ENCODE assay signal across 2 cellular contexts in the genomic region with DNA sequence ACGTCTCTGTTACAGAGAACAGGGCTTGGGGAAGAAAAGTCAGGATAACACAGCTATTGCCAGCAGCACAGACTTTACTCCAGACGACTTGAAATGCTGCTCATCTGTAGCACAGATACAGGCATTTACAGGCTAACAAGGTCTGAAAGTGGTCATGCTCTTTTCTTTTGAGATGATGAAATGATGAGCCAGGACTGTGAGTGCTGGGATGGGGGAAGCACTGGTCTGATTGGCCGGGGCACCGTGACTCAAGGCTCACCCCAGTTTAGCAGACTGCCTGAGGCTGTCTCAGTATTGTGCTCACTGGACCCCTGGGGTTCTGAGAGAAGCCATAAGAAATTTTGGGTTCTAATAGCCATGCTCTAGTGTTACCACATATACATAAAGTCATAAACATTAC.
TF ChIP-seq lines count a peak whose summit lies in the region.

No MANE protein-coding gene starts in this region.

TF ChIP-seq in A549, 52 proteins besides CTCF, POLR2A, EP300 and RAD21:
- TF ChIP-seq EHF (CRISPR knock-in tag; IDR thresholded peaks at IDR 0.05): no peak
- TF ChIP-seq HEYL (CRISPR knock-in tag; IDR thresholded peaks at IDR 0.05): no peak
- no peak for TF ChIP-seq ZSCAN20 (CRISPR knock-in tag; IDR thresholded peaks at IDR 0.05)
TF ChIP-seq in A549: peak in this region for 0.

TF ChIP-seq in GM23338, 12 proteins besides CTCF, POLR2A, EP300 and RAD21:
- TF ChIP-seq, protein P1, sequence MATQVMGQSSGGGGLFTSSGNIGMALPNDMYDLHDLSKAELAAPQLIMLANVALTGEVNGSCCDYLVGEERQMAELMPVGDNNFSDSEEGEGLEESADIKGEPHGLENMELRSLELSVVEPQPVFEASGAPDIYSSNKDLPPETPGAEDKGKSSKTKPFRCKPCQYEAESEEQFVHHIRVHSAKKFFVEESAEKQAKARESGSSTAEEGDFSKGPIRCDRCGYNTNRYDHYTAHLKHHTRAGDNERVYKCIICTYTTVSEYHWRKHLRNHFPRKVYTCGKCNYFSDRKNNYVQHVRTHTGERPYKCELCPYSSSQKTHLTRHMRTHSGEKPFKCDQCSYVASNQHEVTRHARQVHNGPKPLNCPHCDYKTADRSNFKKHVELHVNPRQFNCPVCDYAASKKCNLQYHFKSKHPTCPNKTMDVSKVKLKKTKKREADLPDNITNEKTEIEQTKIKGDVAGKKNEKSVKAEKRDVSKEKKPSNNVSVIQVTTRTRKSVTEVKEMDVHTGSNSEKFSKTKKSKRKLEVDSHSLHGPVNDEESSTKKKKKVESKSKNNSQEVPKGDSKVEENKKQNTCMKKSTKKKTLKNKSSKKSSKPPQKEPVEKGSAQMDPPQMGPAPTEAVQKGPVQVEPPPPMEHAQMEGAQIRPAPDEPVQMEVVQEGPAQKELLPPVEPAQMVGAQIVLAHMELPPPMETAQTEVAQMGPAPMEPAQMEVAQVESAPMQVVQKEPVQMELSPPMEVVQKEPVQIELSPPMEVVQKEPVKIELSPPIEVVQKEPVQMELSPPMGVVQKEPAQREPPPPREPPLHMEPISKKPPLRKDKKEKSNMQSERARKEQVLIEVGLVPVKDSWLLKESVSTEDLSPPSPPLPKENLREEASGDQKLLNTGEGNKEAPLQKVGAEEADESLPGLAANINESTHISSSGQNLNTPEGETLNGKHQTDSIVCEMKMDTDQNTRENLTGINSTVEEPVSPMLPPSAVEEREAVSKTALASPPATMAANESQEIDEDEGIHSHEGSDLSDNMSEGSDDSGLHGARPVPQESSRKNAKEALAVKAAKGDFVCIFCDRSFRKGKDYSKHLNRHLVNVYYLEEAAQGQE (IDR thresholded peaks at IDR 0.05; ENCODE audit: unreplicated experiment): no peak
- TF ChIP-seq, protein P2, sequence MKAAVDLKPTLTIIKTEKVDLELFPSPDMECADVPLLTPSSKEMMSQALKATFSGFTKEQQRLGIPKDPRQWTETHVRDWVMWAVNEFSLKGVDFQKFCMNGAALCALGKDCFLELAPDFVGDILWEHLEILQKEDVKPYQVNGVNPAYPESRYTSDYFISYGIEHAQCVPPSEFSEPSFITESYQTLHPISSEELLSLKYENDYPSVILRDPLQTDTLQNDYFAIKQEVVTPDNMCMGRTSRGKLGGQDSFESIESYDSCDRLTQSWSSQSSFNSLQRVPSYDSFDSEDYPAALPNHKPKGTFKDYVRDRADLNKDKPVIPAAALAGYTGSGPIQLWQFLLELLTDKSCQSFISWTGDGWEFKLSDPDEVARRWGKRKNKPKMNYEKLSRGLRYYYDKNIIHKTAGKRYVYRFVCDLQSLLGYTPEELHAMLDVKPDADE (IDR thresholded peaks at IDR 0.05): no peak
- TF ChIP-seq ZNF331 (CRISPR knock-in tag; IDR thresholded peaks at IDR 0.05; ENCODE audit: low read depth): no peak
- TF ChIP-seq EZH2phosphoT487 (IDR thresholded peaks at IDR 0.05; ENCODE audit: unreplicated experiment): no peak
- TF ChIP-seq NANOG (IDR thresholded peaks at IDR 0.05; ENCODE audit: borderline replicate concordance): no peak
- TF ChIP-seq CREB1 (CRISPR knock-in tag; IDR thresholded peaks at IDR 0.05; ENCODE audit: low read depth): no peak
- no peak for TF ChIP-seq ZNF114 (CRISPR knock-in tag; IDR thresholded peaks at IDR 0.05)
- no peak for TF ChIP-seq EZH2 (IDR thresholded peaks at IDR 0.05; ENCODE audit: low read depth, unreplicated experiment)
- TF ChIP-seq JUNB (IDR thresholded peaks at IDR 0.05; ENCODE audit: unreplicated experiment): no peak
- TF ChIP-seq POLR2AphosphoS5 (IDR thresholded peaks at IDR 0.05; ENCODE audit: low read depth): no peak
- TF ChIP-seq STAT1 (IDR thresholded peaks at IDR 0.05; ENCODE audit: unreplicated experiment): no peak
- TF ChIP-seq, protein P3, sequence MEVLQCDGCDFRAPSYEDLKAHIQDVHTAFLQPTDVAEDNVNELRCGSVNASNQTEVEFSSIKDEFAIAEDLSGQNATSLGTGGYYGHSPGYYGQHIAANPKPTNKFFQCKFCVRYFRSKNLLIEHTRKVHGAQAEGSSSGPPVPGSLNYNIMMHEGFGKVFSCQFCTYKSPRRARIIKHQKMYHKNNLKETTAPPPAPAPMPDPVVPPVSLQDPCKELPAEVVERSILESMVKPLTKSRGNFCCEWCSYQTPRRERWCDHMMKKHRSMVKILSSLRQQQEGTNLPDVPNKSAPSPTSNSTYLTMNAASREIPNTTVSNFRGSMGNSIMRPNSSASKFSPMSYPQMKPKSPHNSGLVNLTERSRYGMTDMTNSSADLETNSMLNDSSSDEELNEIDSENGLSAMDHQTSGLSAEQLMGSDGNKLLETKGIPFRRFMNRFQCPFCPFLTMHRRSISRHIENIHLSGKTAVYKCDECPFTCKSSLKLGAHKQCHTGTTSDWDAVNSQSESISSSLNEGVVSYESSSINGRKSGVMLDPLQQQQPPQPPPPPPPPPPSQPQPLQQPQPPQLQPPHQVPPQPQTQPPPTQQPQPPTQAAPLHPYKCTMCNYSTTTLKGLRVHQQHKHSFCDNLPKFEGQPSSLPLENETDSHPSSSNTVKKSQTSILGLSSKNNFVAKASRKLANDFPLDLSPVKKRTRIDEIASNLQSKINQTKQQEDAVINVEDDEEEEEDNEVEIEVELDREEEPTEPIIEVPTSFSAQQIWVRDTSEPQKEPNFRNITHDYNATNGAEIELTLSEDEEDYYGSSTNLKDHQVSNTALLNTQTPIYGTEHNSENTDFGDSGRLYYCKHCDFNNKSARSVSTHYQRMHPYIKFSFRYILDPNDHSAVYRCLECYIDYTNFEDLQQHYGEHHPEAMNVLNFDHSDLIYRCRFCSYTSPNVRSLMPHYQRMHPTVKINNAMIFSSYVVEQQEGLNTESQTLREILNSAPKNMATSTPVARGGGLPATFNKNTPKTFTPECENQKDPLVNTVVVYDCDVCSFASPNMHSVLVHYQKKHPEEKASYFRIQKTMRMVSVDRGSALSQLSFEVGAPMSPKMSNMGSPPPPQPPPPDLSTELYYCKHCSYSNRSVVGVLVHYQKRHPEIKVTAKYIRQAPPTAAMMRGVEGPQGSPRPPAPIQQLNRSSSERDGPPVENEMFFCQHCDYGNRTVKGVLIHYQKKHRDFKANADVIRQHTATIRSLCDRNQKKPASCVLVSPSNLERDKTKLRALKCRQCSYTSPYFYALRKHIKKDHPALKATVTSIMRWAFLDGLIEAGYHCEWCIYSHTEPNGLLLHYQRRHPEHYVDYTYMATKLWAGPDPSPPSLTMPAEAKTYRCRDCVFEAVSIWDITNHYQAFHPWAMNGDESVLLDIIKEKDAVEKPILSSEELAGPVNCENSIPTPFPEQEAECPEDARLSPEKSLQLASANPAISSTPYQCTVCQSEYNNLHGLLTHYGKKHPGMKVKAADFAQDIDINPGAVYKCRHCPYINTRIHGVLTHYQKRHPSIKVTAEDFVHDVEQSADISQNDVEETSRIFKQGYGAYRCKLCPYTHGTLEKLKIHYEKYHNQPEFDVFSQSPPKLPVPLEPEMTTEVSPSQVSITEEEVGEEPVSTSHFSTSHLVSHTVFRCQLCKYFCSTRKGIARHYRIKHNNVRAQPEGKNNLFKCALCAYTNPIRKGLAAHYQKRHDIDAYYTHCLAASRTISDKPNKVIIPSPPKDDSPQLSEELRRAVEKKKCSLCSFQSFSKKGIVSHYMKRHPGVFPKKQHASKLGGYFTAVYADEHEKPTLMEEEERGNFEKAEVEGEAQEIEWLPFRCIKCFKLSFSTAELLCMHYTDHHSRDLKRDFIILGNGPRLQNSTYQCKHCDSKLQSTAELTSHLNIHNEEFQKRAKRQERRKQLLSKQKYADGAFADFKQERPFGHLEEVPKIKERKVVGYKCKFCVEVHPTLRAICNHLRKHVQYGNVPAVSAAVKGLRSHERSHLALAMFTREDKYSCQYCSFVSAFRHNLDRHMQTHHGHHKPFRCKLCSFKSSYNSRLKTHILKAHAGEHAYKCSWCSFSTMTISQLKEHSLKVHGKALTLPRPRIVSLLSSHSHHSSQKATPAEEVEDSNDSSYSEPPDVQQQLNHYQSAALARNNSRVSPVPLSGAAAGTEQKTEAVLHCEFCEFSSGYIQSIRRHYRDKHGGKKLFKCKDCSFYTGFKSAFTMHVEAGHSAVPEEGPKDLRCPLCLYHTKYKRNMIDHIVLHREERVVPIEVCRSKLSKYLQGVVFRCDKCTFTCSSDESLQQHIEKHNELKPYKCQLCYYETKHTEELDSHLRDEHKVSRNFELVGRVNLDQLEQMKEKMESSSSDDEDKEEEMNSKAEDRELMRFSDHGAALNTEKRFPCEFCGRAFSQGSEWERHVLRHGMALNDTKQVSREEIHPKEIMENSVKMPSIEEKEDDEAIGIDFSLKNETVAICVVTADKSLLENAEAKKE (CRISPR knock-in tag; IDR thresholded peaks at IDR 0.05): no peak
